18 cellular contexts compared by ENCODE assay signal in the genomic region with DNA sequence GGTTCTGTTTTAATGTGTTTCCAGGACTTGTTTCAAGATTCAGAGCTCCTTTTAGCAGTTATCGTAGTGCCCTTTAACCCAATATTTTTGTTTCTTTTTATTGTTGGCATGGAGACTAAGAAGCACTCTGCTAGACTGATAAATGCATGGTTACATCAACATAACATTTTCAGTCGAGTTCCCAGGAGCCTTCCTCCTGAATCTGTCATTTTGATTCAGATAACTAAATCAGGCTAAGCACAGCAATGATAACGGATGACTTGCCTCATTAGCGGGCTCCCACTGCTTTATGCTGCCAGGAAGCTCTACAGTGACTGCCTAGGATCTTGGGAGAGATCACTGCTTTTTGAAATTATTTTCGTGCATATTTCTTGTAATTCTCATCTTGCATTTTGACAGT.
A peak's percentile ranks its signal among the peaks of the same experiment; 100 is the strongest.
DNase-seq lines count a peak whose midpoint lies in the region; ATAC-seq and TF ChIP-seq lines count a peak whose summit lies in the region.
"Had no signal": no experiment of that assay in that cellular context is flagged by ENCODE, and none has a peak within 500 bp of the region (broad histone marks: within the 10 kb centered on the region; RNA-seq: fewer than 3 reads in every experiment).

No MANE protein-coding gene starts in this region.

- 17% methylated on average over 5 of the region's 5 CpGs for WGBS in right cardiac atrium

- H3K4me1 ChIP-seq in OCI-LY1 (ENCODE audit: insufficient read depth, low read length, severe bottlenecking) (no peaks in the 10 kb centered on the region), right cardiac atrium (ENCODE audit: control insufficient read depth, insufficient read depth, low read length) (no peaks in the 10 kb centered on the region)
- H3K4me1 ChIP-seq: esophagus muscularis mucosa had no signal

- TF ChIP-seq CTCF in OCI-LY1 (IDR thresholded peaks at IDR 0.05; ENCODE audit: low read length): no peak
- TF ChIP-seq CTCF in choroid plexus epithelial cell (conservative IDR thresholded peaks at IDR 0.05; ENCODE audit: low read depth, low read length): no peak
- no peak for TF ChIP-seq CTCF in retinal pigment epithelial cell (conservative IDR thresholded peaks at IDR 0.05; ENCODE audit: low read depth, low read length)

- H3K4me3 ChIP-seq in OCI-LY1 (ENCODE audit: low read depth, low read length, poor library complexity, severe bottlenecking) (no peak overlapping the region), choroid plexus epithelial cell (ENCODE audit: low read depth, low read length) (no peak overlapping the region), right cardiac atrium (ENCODE audit: low read length) (no peak overlapping the region), retinal pigment epithelial cell (ENCODE audit: low read length) (no peak overlapping the region)
- H3K4me3 ChIP-seq: esophagus muscularis mucosa, smooth muscle cell had no signal

- H3K9ac ChIP-seq in OCI-LY1 (ENCODE audit: low read length): no peak overlapping the region

- H3K9me3 ChIP-seq in OCI-LY1 (ENCODE audit: low read length) (no peaks in the 10 kb centered on the region), right cardiac atrium (ENCODE audit: control insufficient read depth, low read length) (no peaks in the 10 kb centered on the region)
- H3K9me3 ChIP-seq: esophagus muscularis mucosa had no signal

- peak overlapping the region; percentile 97 for H2AFZ ChIP-seq in OCI-LY1 (ENCODE audit: low read length)

- H3K79me2 ChIP-seq in OCI-LY1 (ENCODE audit: insufficient read depth, low read length): no peaks in the 10 kb centered on the region

- no peaks in the 10 kb centered on the region for H3K9me2 ChIP-seq in OCI-LY1 (ENCODE audit: low read depth, low read length)

- peak; percentile 98 to 99 for ATAC-seq in right cardiac atrium
- ATAC-seq in GM21786 (IDR thresholded peaks at IDR 0.05; ENCODE audit: unreplicated experiment): no peak
- no peak for ATAC-seq in GM18907 (IDR thresholded peaks at IDR 0.05; ENCODE audit: unreplicated experiment)
- ATAC-seq: stimulated activated naive B cell treated with anti-CD40 and anti-IgM and Interleukin-4, amounts not matched to agents 10 μg/mL and 1 μg/mL and 100 μg/mL, for 72 hours had no signal

- DNase-seq in choroid plexus epithelial cell (ENCODE audit: low read depth) (peak; percentile 50), right cardiac atrium (peak; percentile 20 to 62 (median 43)), retinal pigment epithelial cell (ENCODE audit: low read depth) (peak; percentile 83), hippocampal formation (lab: John Stamatoyannopoulos, UW) (no peak), NCI-H82 treated with DMSO at 0.1 percent for 48 hours (lab: John Stamatoyannopoulos, UW; ENCODE audit: unreplicated experiment) (no peak)
- DNase-seq: activated B cell treated with CpG ODN at 0.5 μM for 24 hours; activated effector memory CD4-positive, alpha-beta T cell treated with Interleukin-2 at 50 U/mL for 16 hours; C1 segment of cervical spinal cord; DMS153; Kasumi-1; NCI-H146; NCI-H774; stimulated activated naive B cell treated with anti-CD40 and anti-IgM and Interleukin-4, amounts not matched to agents 10 μg/mL and 1 μg/mL and 100 μg/mL, for 72 hours had no signal

- no peaks in the 10 kb centered on the region for H3K36me3 ChIP-seq in OCI-LY1 (ENCODE audit: insufficient read depth, low read length)
- H3K36me3 ChIP-seq: esophagus muscularis mucosa had no signal

- H3K27ac ChIP-seq in OCI-LY1 (ENCODE audit: low read depth, low read length, poor library complexity, severe bottlenecking) (no peak overlapping the region), right cardiac atrium (ENCODE audit: low read length) (no peak overlapping the region)
- H3K27ac ChIP-seq: esophagus muscularis mucosa had no signal

- no peaks in the 10 kb centered on the region for H3K27me3 ChIP-seq in OCI-LY1 (ENCODE audit: insufficient read depth, low read length)
- no peaks in the 10 kb centered on the region for H3K27me3 ChIP-seq in right cardiac atrium (ENCODE audit: control insufficient read depth, insufficient read depth)
- H3K27me3 ChIP-seq: esophagus muscularis mucosa had no signal

- 0 out of 2 replicates have a peak, but pooled peaks cover 3% of the 10 kb centered on the region for H3F3A ChIP-seq in OCI-LY1 (ENCODE audit: insufficient read depth, low read length)

- intact Hi-C loops in right cardiac atrium (cut with DNase I): no loop called here

- no peak overlapping the region for H3K4me2 ChIP-seq in OCI-LY1 (ENCODE audit: low read length)
- H3K4me2 ChIP-seq: smooth muscle cell had no signal

- H4K20me1 ChIP-seq in OCI-LY1 (ENCODE audit: insufficient read depth, low read length): no peaks in the 10 kb centered on the region

Comparison
In these comparisons a context has a peak if more than half of its experiments do, and no peak if none do; other contexts are left out.
1. DNase-seq: peak in choroid plexus epithelial cell (single experiment), right cardiac atrium (3 of 3) and retinal pigment epithelial cell (single experiment); none in hippocampal formation (0 of 2) and NCI-H82 treated with DMSO at 0.1 percent for 48 hours (single experiment).
2. ATAC-seq: peak in right cardiac atrium (2 of 2); none in GM21786 (single experiment) and GM18907 (single experiment).